8 cellular contexts compared by ENCODE assay signal in genomic region chr13:26482451-26483197, GRCh38.
A peak's percentile ranks its signal among the peaks of the same experiment; 100 is the strongest.
DNase-seq lines count a peak whose midpoint lies in the region; ATAC-seq, FAIRE-seq and TF ChIP-seq lines count a peak whose summit lies in the region.

No MANE protein-coding gene starts in this region.

- H3K18ac ChIP-seq in IMR-90 (ENCODE audit: low read depth, low read length): no peak overlapping the region

- H2AK9ac ChIP-seq in IMR-90 (replicated peaks; ENCODE audit: low read depth, low read length, poor library complexity): peak overlapping the region; percentile 75

- H3K4me2 ChIP-seq in BLaER1 treated with 17β-estradiol and CSF1 and Interleukin-3, amounts not matched to agents 10 nM and 100 nM: peak overlapping the region in 9 of 11 experiments; percentile 9 to 66 (median 33); a peak in 9 of 22 replicates
- H3K4me2 ChIP-seq in IMR-90 (ENCODE audit: low read depth, low read length) (no peak overlapping the region), osteoblast (ENCODE audit: insufficient read depth, low read length) (peak overlapping the region; percentile 74)

- no peak overlapping the region for H3K56ac ChIP-seq in IMR-90 (ENCODE audit: extremely low read depth, insufficient read depth, low read length)

- peak overlapping the region in 9 of 11 experiments; percentile 25 to 73 (median 52); a peak in 12 of 22 replicates for H3K27ac ChIP-seq in BLaER1 treated with 17β-estradiol and CSF1 and Interleukin-3, amounts not matched to agents 10 nM and 100 nM
- H3K27ac ChIP-seq in IMR-90 (ENCODE audit: insufficient read depth, low read length) (no peak overlapping the region), osteoblast (ENCODE audit: low read depth, low read length) (no peak overlapping the region)

- ATAC-seq in IMR-90 (ENCODE audit: low read depth): peak; percentile 81

- H3K27me3 Mint-ChIP-seq in activated T-helper 1 cell treated with anti-CD3 and anti-CD28 coated beads, Interleukin-12 subunit alpha, Interleukin-12 subunit beta, Interleukin-2, Interleukin-4 antibody, amounts not matched to agents 30 ng/mL and 10 ng/mL and 1 ng/mL, durations not matched to agents 14 hours and 24 hours and 36 hours (ENCODE audit: insufficient read depth): no peaks in the 10 kb centered on the region

- peak; percentile 84 for TF ChIP-seq CTCF in IMR-90 (conservative IDR thresholded peaks at IDR 0.05; ENCODE audit: low read depth, low read length)
- TF ChIP-seq CTCF in fibroblast of the aortic adventitia (IDR thresholded peaks at IDR 0.05; ENCODE audit: insufficient read depth, low read length): peak; percentile 94
- TF ChIP-seq CTCF in osteoblast (IDR thresholded peaks at IDR 0.05; ENCODE audit: extremely low read depth, low read depth, low read length): peak; percentile 88

- no peaks in the 10 kb centered on the region for H3K36me3 Mint-ChIP-seq in activated T-helper 1 cell treated with anti-CD3 and anti-CD28 coated beads, Interleukin-12 subunit alpha, Interleukin-12 subunit beta, Interleukin-2, Interleukin-4 antibody, amounts not matched to agents 30 ng/mL and 10 ng/mL and 1 ng/mL, durations not matched to agents 14 hours and 24 hours and 36 hours (ENCODE audit: low read depth)

- 0 out of 2 replicates have a peak overlapping the region, but pooled peaks have one; percentile 46 for H2AK5ac ChIP-seq in IMR-90 (ENCODE audit: low read depth, low read length)

- H3K14ac ChIP-seq in IMR-90 (replicated peaks; ENCODE audit: low read depth, low read length): peak overlapping the region; percentile 81; the same call in 1 of the 2 replicates

- TF ChIP-seq RAD21 in IMR-90 (IDR thresholded peaks at IDR 0.05; ENCODE audit: low read length): peak; percentile 76

- no peak for TF ChIP-seq POLR2A in IMR-90 (IDR thresholded peaks at IDR 0.05; ENCODE audit: low read depth, low read length)

- DNase-seq in GM19238 (ENCODE audit: insufficient read length, low spot score) (peak; percentile 68), IMR-90 (peak; percentile 74), RPMI8226 (peak; percentile 73), fibroblast of the aortic adventitia (ENCODE audit: low read depth) (peak; percentile 83), osteoblast (ENCODE audit: insufficient read length, low spot score, missing footprints) (peak; percentile 91), urothelium cell line (ENCODE audit: low spot score) (peak; percentile 59)
- peak; percentile 53 for DNase-seq in activated T-helper 1 cell treated with anti-CD3 and anti-CD28 coated beads, Interleukin-12 subunit alpha, Interleukin-12 subunit beta, Interleukin-2, Interleukin-4 antibody, amounts not matched to agents 30 ng/mL and 10 ng/mL and 1 ng/mL, durations not matched to agents 14 hours and 24 hours and 36 hours (ENCODE audit: low spot score)

- H4K91ac ChIP-seq in IMR-90 (ENCODE audit: insufficient read depth, low read depth, low read length): peak overlapping the region; percentile 90

- peaks cover 7% of the 10 kb centered on the region for H3K4me1 Mint-ChIP-seq in activated T-helper 1 cell treated with anti-CD3 and anti-CD28 coated beads, Interleukin-12 subunit alpha, Interleukin-12 subunit beta, Interleukin-2, Interleukin-4 antibody, amounts not matched to agents 30 ng/mL and 10 ng/mL and 1 ng/mL, durations not matched to agents 14 hours and 24 hours and 36 hours (ENCODE audit: low read depth)

- H4K5ac ChIP-seq in IMR-90 (ENCODE audit: low read depth, low read length): 0 out of 2 replicates have a peak overlapping the region, but pooled peaks have one; percentile 65

- no TSS peak for BruUV-seq in IMR-90 (replicated peaks; lab: Mats Ljungman, UMichigan)

- H2BK120ac ChIP-seq in IMR-90 (ENCODE audit: low read depth, low read length): peak overlapping the region; percentile 86

- intact Hi-C loops in IMR-90 (cut with micrococcal nuclease): loop anchor here (1.0 to 5.0 kb wide), 2 partner anchors 216 to 295 kb away; no protein-coding TSS in a partner anchor
- intact Hi-C loops in activated T-helper 1 cell treated with anti-CD3 and anti-CD28 coated beads, Interleukin-12 subunit alpha, Interleukin-12 subunit beta, Interleukin-2, Interleukin-4 antibody, amounts not matched to agents 30 ng/mL and 10 ng/mL and 1 ng/mL, durations not matched to agents 14 hours and 24 hours and 36 hours (cut with micrococcal nuclease): loop anchor here (1.0 kb wide), 4 partner anchors 14 to 448 kb away; no protein-coding TSS in a partner anchor

- H3K9me1 ChIP-seq in IMR-90 (ENCODE audit: insufficient read depth, low read length): no peaks in the 10 kb centered on the region

- H3K9me3 Mint-ChIP-seq in activated T-helper 1 cell treated with anti-CD3 and anti-CD28 coated beads, Interleukin-12 subunit alpha, Interleukin-12 subunit beta, Interleukin-2, Interleukin-4 antibody, amounts not matched to agents 30 ng/mL and 10 ng/mL and 1 ng/mL, durations not matched to agents 14 hours and 24 hours and 36 hours: no peaks in the 10 kb centered on the region

- peak overlapping the region; percentile 22 to 97 for H4K8ac ChIP-seq in IMR-90 (ENCODE audit: low read depth in 2 of 2, low read length in 2 of 2)

- CTCF ChIA-PET in IMR-90 (lab: Yijun Ruan, JAX): interaction anchor here (0.5 to 1.1 kb wide), 7 partner anchors 78 to 330 kb away, joined by 3 to 6 read pairs (median 3); no protein-coding TSS in a partner anchor

- H3K4me3 Mint-ChIP-seq in activated T-helper 1 cell treated with anti-CD3 and anti-CD28 coated beads, Interleukin-12 subunit alpha, Interleukin-12 subunit beta, Interleukin-2, Interleukin-4 antibody, amounts not matched to agents 30 ng/mL and 10 ng/mL and 1 ng/mL, durations not matched to agents 14 hours and 24 hours and 36 hours: no peak overlapping the region

- no CpG with 5 or more reads among the region's 3 CpGs for WGBS in IMR-90 (ENCODE audit: extremely low coverage in 2 of 2, insufficient read length in 1 of 2), 2 experiments

- dilution Hi-C loops in IMR-90 (cut with HindIII; ENCODE audit: low sequenced_read_pairs, unreplicated experiment): no loop called here

- no peaks in the 10 kb centered on the region for H3K36me3 ChIP-seq in BLaER1 treated with 17β-estradiol and CSF1 and Interleukin-3, amounts not matched to agents 10 nM and 100 nM
- H3K36me3 ChIP-seq in IMR-90 (ENCODE audit: control insufficient read depth, insufficient read depth, low read length): no peaks in the 10 kb centered on the region
- H3K36me3 ChIP-seq in osteoblast (ENCODE audit: insufficient read depth, low read length): no peaks in the 10 kb centered on the region

- H4K20me1 ChIP-seq in BLaER1 treated with 17β-estradiol and CSF1 and Interleukin-3, amounts not matched to agents 10 nM and 100 nM: no peaks in the 10 kb centered on the region
- H4K20me1 ChIP-seq in IMR-90 (ENCODE audit: insufficient read depth, low read length): no peaks in the 10 kb centered on the region
- no peaks in the 10 kb centered on the region for H4K20me1 ChIP-seq in osteoblast (ENCODE audit: insufficient read depth, low read length)

- H3K79me1 ChIP-seq in IMR-90 (ENCODE audit: low read depth in 1 of 2, low read length in 2 of 2): no peaks in the 10 kb centered on the region

- H2BK20ac ChIP-seq in IMR-90 (ENCODE audit: low read depth, low read length): peak overlapping the region; percentile 95

- no peaks in the 10 kb centered on the region for H3K9me3 ChIP-seq in BLaER1 treated with 17β-estradiol and CSF1 and Interleukin-3, amounts not matched to agents 10 nM and 100 nM (replicated peaks in 1 of 11)
- H3K9me3 ChIP-seq in IMR-90 (ENCODE audit: control insufficient read depth, insufficient read depth, low read length): no peaks in the 10 kb centered on the region
- no peaks in the 10 kb centered on the region for H3K9me3 ChIP-seq in osteoblast (ENCODE audit: low read depth, low read length)

- H3K27me3 ChIP-seq in BLaER1 treated with 17β-estradiol and CSF1 and Interleukin-3, amounts not matched to agents 10 nM and 100 nM: no peaks in the 10 kb centered on the region
- H3K27me3 ChIP-seq in IMR-90 (ENCODE audit: control insufficient read depth, insufficient read depth, low read length): no peaks in the 10 kb centered on the region; the same call in 1 of the 2 replicates
- H3K27me3 ChIP-seq in osteoblast (ENCODE audit: insufficient read depth, low read length): no peaks in the 10 kb centered on the region

- POLR2A ChIA-PET in IMR-90 (lab: Charles Lee; ENCODE audit: unreplicated experiment): no interaction called here

- no peak overlapping the region for H2BK5ac ChIP-seq in IMR-90 (ENCODE audit: low read depth, low read length, poor library complexity, severe bottlenecking)

- H3K23ac ChIP-seq in IMR-90 (ENCODE audit: low read depth, low read length): no peak overlapping the region

- no peaks in the 10 kb centered on the region for H3K79me2 ChIP-seq in osteoblast (ENCODE audit: insufficient read depth, low read length)

- H3K4me1 ChIP-seq in BLaER1 treated with 17β-estradiol and CSF1 and Interleukin-3, amounts not matched to agents 10 nM and 100 nM: peaks cover 0 to 22% (median 10%) of the 10 kb centered on the region in 10 experiments; a peak in 13 of 20 replicates
- H3K4me1 ChIP-seq in IMR-90 (ENCODE audit: control insufficient read depth, insufficient read depth, low read length) (peaks cover 4% of the 10 kb centered on the region), osteoblast (ENCODE audit: insufficient read depth, low read length) (peaks cover 4% of the 10 kb centered on the region)

- H2AFZ ChIP-seq in IMR-90 (replicated peaks; ENCODE audit: low read length, poor library complexity) (peak overlapping the region; percentile 94), osteoblast (ENCODE audit: low read length) (peak overlapping the region; percentile 90)

- peak overlapping the region; percentile 84; the same call in 1 of the 2 replicates for H3K4ac ChIP-seq in IMR-90 (ENCODE audit: low read depth, low read length)

- in situ Hi-C loops in IMR-90 (cut with MboI; ENCODE audit: low sequenced_read_pairs): no loop called here

- peak overlapping the region in 3 of 11 experiments; percentile 40 to 53 (median 49); a peak in 3 of 22 replicates for H3K9ac ChIP-seq in BLaER1 treated with 17β-estradiol and CSF1 and Interleukin-3, amounts not matched to agents 10 nM and 100 nM
- H3K9ac ChIP-seq in IMR-90 (ENCODE audit: low read depth, low read length): peak overlapping the region; percentile 40; the same call in 1 of the 2 replicates

- peak overlapping the region; percentile 97; the same call in 1 of the 3 replicates for H2BK15ac ChIP-seq in IMR-90 (ENCODE audit: low read depth, low read length)

- no peak overlapping the region for H3K27ac Mint-ChIP-seq in activated T-helper 1 cell treated with anti-CD3 and anti-CD28 coated beads, Interleukin-12 subunit alpha, Interleukin-12 subunit beta, Interleukin-2, Interleukin-4 antibody, amounts not matched to agents 30 ng/mL and 10 ng/mL and 1 ng/mL, durations not matched to agents 14 hours and 24 hours and 36 hours

- no peak for FAIRE-seq in urothelium cell line (lab: Jason Lieb, UNC)

- no peak overlapping the region for H3K4me3 ChIP-seq in BLaER1 treated with 17β-estradiol and CSF1 and Interleukin-3, amounts not matched to agents 10 nM and 100 nM
- H3K4me3 ChIP-seq in IMR-90 (ENCODE audit: insufficient read depth, low read depth, low read length) (no peak overlapping the region), fibroblast of the aortic adventitia (ENCODE audit: low read depth, low read length) (no peak overlapping the region), osteoblast (ENCODE audit: insufficient read depth, low read length) (no peak overlapping the region)

TF ChIP-seq in IMR-90, 13 proteins besides CTCF, POLR2A, EP300 and RAD21 (continues in another document):
- TF ChIP-seq MAZ (IDR thresholded peaks at IDR 0.05; ENCODE audit: borderline replicate concordance, low read depth, low read length): 0 out of 2 replicates have a peak, but pooled peaks have one; percentile 14

Comparison
In these comparisons a context has a peak if more than half of its experiments do, and no peak if none do; other contexts are left out.
1. H3K27ac ChIP-seq: peak in BLaER1 treated with 17β-estradiol and CSF1 and Interleukin-3, amounts not matched to agents 10 nM and 100 nM (9 of 11); none in IMR-90 (single experiment) and osteoblast (single experiment).
2. Peak in every context shown above with its lines, with median percentiles within 50 percentile points of each other: DNase-seq and CTCF ChIP-seq.